Comparison of ENCODE assay signal across 22 cellular contexts in the genomic region with DNA sequence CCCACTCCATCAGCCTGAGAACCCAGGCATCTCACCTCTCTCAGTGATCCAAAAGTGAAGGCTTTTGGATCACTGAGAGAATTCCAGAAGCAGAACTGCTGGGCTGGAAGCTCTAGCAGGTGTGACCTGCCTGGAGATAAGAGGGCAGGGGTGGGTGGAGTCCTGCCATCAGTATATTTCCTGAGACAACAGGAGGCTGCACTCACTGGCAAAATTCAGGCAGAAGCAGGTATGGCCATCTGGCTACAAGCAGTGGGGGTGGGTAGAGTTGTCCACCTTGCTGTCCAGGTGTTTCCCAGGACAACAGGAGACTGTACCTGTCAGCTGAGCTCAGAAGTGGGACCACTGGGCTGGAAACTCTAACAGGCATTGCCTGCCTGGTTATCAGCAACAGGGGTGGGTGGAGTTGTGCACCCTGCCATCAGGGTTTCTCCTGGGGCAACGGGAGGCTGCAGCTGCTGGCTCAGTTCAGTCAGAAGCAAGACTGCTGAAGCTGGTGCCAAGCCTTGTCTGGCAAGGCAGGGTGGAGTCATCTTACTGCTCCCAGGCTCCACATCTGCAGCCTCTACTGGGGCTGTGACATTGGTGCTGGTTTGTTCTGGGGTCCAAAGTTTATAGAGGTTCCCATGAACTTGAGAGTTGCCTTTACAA. TPM values are rescaled to one million over a fixed set of nuclear protein-coding genes. Genes with fewer than 3 reads are reported as not detected.
"Had no signal": no experiment of that assay in that cellular context is flagged by ENCODE, and none has a peak within 500 bp of the region (broad histone marks: within the 10 kb centered on the region; RNA-seq: fewer than 3 reads in every experiment).

No MANE protein-coding gene starts in this region.

- H3K4me3 Mint-ChIP-seq: naive thymus-derived CD8-positive, alpha-beta T cell had no signal

- H3K9me3 Mint-ChIP-seq: activated T-helper 2 cell treated with anti-CD3 and anti-CD28 coated beads, Interferon-gamma antibody, Interleukin-2, Interleukin-4, amounts not matched to agents 10 μg/mL and 5 μg/mL and 100 μg/mL, durations not matched to agents 14 hours and 24 hours and 36 hours had no signal

- H3K4me3 ChIP-seq: psoas muscle, suprapubic skin, upper lobe of left lung had no signal

- H3K4me1 ChIP-seq: psoas muscle, upper lobe of left lung had no signal

- H3K36me3 ChIP-seq: brain microvascular endothelial cell, suprapubic skin, upper lobe of left lung had no signal

- DNase-seq: activated CD4-positive, alpha-beta T cell treated with anti-CD3 and anti-CD28 coated beads, Interleukin-2, amount 50 U/mL, for 1 hour; activated T-cell treated with anti-CD3 and anti-CD28 coated beads for 4 hours; amygdala; brain microvascular endothelial cell; cerebellar nuclear complex; dermis blood vessel endothelial cell; erythroblast; left colon; naive thymus-derived CD8-positive, alpha-beta T cell; nucleus accumbens; psoas muscle; stimulated activated CD4-positive, alpha-beta T cell treated with anti-CD3 and anti-CD28 coated beads, Interleukin-2, amount 100 ng/mL, for 48 hours; stimulated activated naive CD4-positive, alpha-beta T cell treated with Interleukin-2 at 50 U/mL for 16 hours; upper lobe of left lung had no signal

- H3K36me3 Mint-ChIP-seq: activated naive CD4-positive, alpha-beta T cell treated with anti-CD3 and anti-CD28 coated beads, Interleukin-2, amount 50 U/mL, for 72 hours; naive thymus-derived CD8-positive, alpha-beta T cell had no signal

- H3K27ac Mint-ChIP-seq: activated naive CD4-positive, alpha-beta T cell treated with anti-CD3 and anti-CD28 coated beads, Interleukin-2, amount 50 U/mL, for 72 hours; activated T-helper 2 cell treated with anti-CD3 and anti-CD28 coated beads, Interferon-gamma antibody, Interleukin-2, Interleukin-4, amounts not matched to agents 10 μg/mL and 5 μg/mL and 100 μg/mL, durations not matched to agents 14 hours and 24 hours and 36 hours had no signal

- H3K9me3 ChIP-seq: psoas muscle, suprapubic skin had no signal

- H3K4me1 Mint-ChIP-seq: naive thymus-derived CD8-positive, alpha-beta T cell had no signal

- H3K27ac ChIP-seq: brain microvascular endothelial cell, psoas muscle, suprapubic skin, upper lobe of left lung had no signal

- H3K27me3 ChIP-seq: brain microvascular endothelial cell, suprapubic skin, upper lobe of left lung had no signal

- ATAC-seq: activated naive CD4-positive, alpha-beta T cell treated with anti-CD3 and anti-CD28 coated beads, Interleukin-2, amount 50 U/mL, for 72 hours; left colon; naive thymus-derived CD8-positive, alpha-beta T cell; psoas muscle; sciatic nerve had no signal

RNA-seq across cellular contexts. Expression of a gene that starts 47.2 kb away (rescaled TPM):
- total RNA-seq: activated CD8-positive, alpha-beta memory T cell treated with anti-CD3 and anti-CD28 coated beads for 36 hours; activated T-helper 2 cell treated with anti-CD3 and anti-CD28 coated beads, Interferon-gamma antibody, Interleukin-2, Interleukin-4, amounts not matched to agents 10 μg/mL and 5 μg/mL and 100 μg/mL, durations not matched to agents 14 hours and 24 hours and 36 hours; dermis blood vessel endothelial cell; left colon; lung microvascular endothelial cell; mononuclear cell; naive thymus-derived CD8-positive, alpha-beta T cell; T-helper 2 cell treated with Interferon-gamma antibody and Interleukin-4, amounts not matched to agents 100 ng/mL and 5 ng/mL, for 36 hours had no signal
- polyA plus RNA-seq: naive thymus-derived CD8-positive, alpha-beta T cell had no signal
